ENCODE assay signal across 14 cellular contexts in the genomic region with DNA sequence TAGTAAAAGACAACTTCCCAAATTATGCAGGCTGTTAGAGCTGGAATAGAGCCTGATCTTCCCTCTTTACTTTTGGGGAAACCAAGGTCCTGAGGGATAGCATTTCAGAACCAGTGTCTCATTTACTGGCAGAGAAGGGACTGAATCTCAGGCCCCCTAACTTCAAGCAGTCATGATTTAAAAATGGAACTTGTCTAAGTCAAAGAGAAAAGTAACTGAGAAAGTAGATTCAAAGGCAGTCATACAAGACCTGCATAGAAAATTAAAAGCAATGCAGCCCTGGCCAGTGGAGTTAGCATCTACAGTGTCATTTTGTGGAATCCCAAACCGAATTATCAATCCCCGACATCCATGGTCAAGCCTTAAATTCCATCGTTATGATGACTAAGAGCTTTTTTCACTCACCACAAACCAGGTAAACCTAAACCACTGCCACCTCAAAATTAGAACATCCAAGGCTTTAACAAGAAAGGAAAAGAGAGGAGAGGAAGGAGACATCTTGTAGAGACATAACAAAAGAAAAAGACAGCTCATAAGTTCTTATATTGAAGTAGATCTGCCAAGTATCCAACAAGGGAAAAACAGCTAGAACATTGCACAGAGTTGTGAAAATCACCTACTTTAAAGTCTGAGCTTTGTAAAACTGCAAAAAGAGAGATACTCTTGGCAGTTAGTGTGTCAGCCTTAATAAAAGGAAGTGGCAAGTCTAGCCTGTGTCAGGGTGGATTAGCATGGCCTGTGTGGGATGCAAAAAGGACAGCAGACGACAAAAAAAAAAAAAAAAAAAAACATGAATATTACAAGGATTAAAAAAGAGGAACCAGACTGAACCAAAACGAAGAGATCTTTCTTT. TPM values are rescaled to one million over a fixed set of nuclear protein-coding genes. Genes with fewer than 3 reads are reported as not detected.
DNase-seq lines count a peak whose midpoint lies in the region; ATAC-seq lines count a peak whose summit lies in the region.
"Had no signal": no experiment of that assay in that cellular context is flagged by ENCODE, and none has a peak within 500 bp of the region (broad histone marks: within the 10 kb centered on the region; RNA-seq: fewer than 3 reads in every experiment).

No MANE protein-coding gene starts in this region.

- H2AFZ ChIP-seq in Karpas-422 (ENCODE audit: low read length): peak overlapping the region; percentile 55

- CTCF ChIA-PET in activated CD8-positive, alpha-beta memory T cell treated with anti-CD3 and anti-CD28 coated beads, Interleukin-2, amount 10 ng/mL, durations not matched to agents 7 days and 5 days (lab: Charles Lee): interaction anchor here (0.6 to 13.5 kb wide), 20 partner anchors 11 to 202 kb away, joined by 3 to 231 read pairs (median 5); a partner anchor contains a TSS

- H3K9me3 Mint-ChIP-seq in activated CD8-positive, alpha-beta memory T cell treated with anti-CD3 and anti-CD28 coated beads, Interleukin-2, amount 10 ng/mL, durations not matched to agents 7 days and 5 days (ENCODE audit: low read depth): peaks cover 2% of the 10 kb centered on the region
- no peaks in the 10 kb centered on the region for H3K9me3 Mint-ChIP-seq in activated T-helper 1 cell treated with anti-CD3 and anti-CD28 coated beads, Interleukin-12 subunit alpha, Interleukin-12 subunit beta, Interleukin-2, Interleukin-4 antibody, amounts not matched to agents 30 ng/mL and 10 ng/mL and 1 ng/mL, durations not matched to agents 14 hours and 24 hours and 36 hours

- peak overlapping the region; percentile 51 for H3K4me3 Mint-ChIP-seq in activated CD8-positive, alpha-beta memory T cell treated with anti-CD3 and anti-CD28 coated beads, Interleukin-2, amount 10 ng/mL, durations not matched to agents 7 days and 5 days
- H3K4me3 Mint-ChIP-seq in activated T-helper 1 cell treated with anti-CD3 and anti-CD28 coated beads, Interleukin-12 subunit alpha, Interleukin-12 subunit beta, Interleukin-2, Interleukin-4 antibody, amounts not matched to agents 30 ng/mL and 10 ng/mL and 1 ng/mL, durations not matched to agents 14 hours and 24 hours and 36 hours: peak overlapping the region; percentile 57

- H4K20me1 ChIP-seq in Karpas-422 (ENCODE audit: insufficient read depth, low read depth, low read length): no peaks in the 10 kb centered on the region

- no peaks in the 10 kb centered on the region for H3K79me2 ChIP-seq in Karpas-422 (ENCODE audit: low read length)

- H3K27ac ChIP-seq in Karpas-422 (ENCODE audit: low read length): peak overlapping the region; percentile 59
- H3K27ac ChIP-seq: SJSA1 had no signal

- peak; percentile 32 for ATAC-seq in activated CD8-positive, alpha-beta memory T cell treated with anti-CD3 and anti-CD28 coated beads, Interleukin-2, amount 10 ng/mL, durations not matched to agents 7 days and 5 days
- ATAC-seq in stimulated activated naive CD8-positive, alpha-beta T cell treated with anti-CD3 and anti-CD28 coated beads, Interleukin-15, Interleukin-2, amounts not matched to agents 100 U/mL and 50 U/mL, for 24 hours: peak; percentile 38
- ATAC-seq: HCT116 had no signal

- no peaks in the 10 kb centered on the region for H3K36me3 ChIP-seq in Karpas-422 (ENCODE audit: insufficient read depth, low read length)
- H3K36me3 ChIP-seq: SJSA1 had no signal

- H3K4me2 ChIP-seq in Karpas-422 (ENCODE audit: low read depth, low read length, poor library complexity, severe bottlenecking): peak overlapping the region; percentile 66

- H3K27me3 ChIP-seq in Karpas-422 (ENCODE audit: low read length): no peaks in the 10 kb centered on the region
- H3K27me3 ChIP-seq: SJSA1 had no signal

- H3K4me1 ChIP-seq in Karpas-422 (ENCODE audit: low read length): peaks cover 32% of the 10 kb centered on the region
- H3K4me1 ChIP-seq: SJSA1 had no signal

- peaks cover 15% of the 10 kb centered on the region for H3K36me3 Mint-ChIP-seq in activated CD8-positive, alpha-beta memory T cell treated with anti-CD3 and anti-CD28 coated beads, Interleukin-2, amount 10 ng/mL, durations not matched to agents 7 days and 5 days
- peaks cover 6% of the 10 kb centered on the region for H3K36me3 Mint-ChIP-seq in activated T-helper 1 cell treated with anti-CD3 and anti-CD28 coated beads, Interleukin-12 subunit alpha, Interleukin-12 subunit beta, Interleukin-2, Interleukin-4 antibody, amounts not matched to agents 30 ng/mL and 10 ng/mL and 1 ng/mL, durations not matched to agents 14 hours and 24 hours and 36 hours (ENCODE audit: low read depth)

- peaks cover 84% of the 10 kb centered on the region for H3K4me1 Mint-ChIP-seq in activated CD8-positive, alpha-beta memory T cell treated with anti-CD3 and anti-CD28 coated beads, Interleukin-2, amount 10 ng/mL, durations not matched to agents 7 days and 5 days
- H3K4me1 Mint-ChIP-seq in activated T-helper 1 cell treated with anti-CD3 and anti-CD28 coated beads, Interleukin-12 subunit alpha, Interleukin-12 subunit beta, Interleukin-2, Interleukin-4 antibody, amounts not matched to agents 30 ng/mL and 10 ng/mL and 1 ng/mL, durations not matched to agents 14 hours and 24 hours and 36 hours (ENCODE audit: low read depth): peaks cover 70% of the 10 kb centered on the region

- peak overlapping the region; percentile 38 for H3K9ac ChIP-seq in Karpas-422 (ENCODE audit: low read length)

- intact Hi-C loops in activated T-helper 1 cell treated with anti-CD3 and anti-CD28 coated beads, Interleukin-12 subunit alpha, Interleukin-12 subunit beta, Interleukin-2, Interleukin-4 antibody, amounts not matched to agents 30 ng/mL and 10 ng/mL and 1 ng/mL, durations not matched to agents 14 hours and 24 hours and 36 hours (cut with micrococcal nuclease): loop anchor here (1.0 to 10.0 kb wide), 15 partner anchors 14 to 1195 kb away; a partner anchor contains a TSS

- H3K4me3 ChIP-seq in Karpas-422 (ENCODE audit: low read length): no peak overlapping the region; the same call in 1 of the 2 replicates
- H3K4me3 ChIP-seq: SJSA1 had no signal

- peak overlapping the region; percentile 96 for H3K27ac Mint-ChIP-seq in activated CD8-positive, alpha-beta memory T cell treated with anti-CD3 and anti-CD28 coated beads, Interleukin-2, amount 10 ng/mL, durations not matched to agents 7 days and 5 days
- peak overlapping the region; percentile 93 for H3K27ac Mint-ChIP-seq in activated T-helper 1 cell treated with anti-CD3 and anti-CD28 coated beads, Interleukin-12 subunit alpha, Interleukin-12 subunit beta, Interleukin-2, Interleukin-4 antibody, amounts not matched to agents 30 ng/mL and 10 ng/mL and 1 ng/mL, durations not matched to agents 14 hours and 24 hours and 36 hours

- H3K9me2 ChIP-seq in Karpas-422 (replicated peaks; ENCODE audit: insufficient read depth, low read length): no peaks in the 10 kb centered on the region

- H3K27me3 Mint-ChIP-seq in activated CD8-positive, alpha-beta memory T cell treated with anti-CD3 and anti-CD28 coated beads, Interleukin-2, amount 10 ng/mL, durations not matched to agents 7 days and 5 days: peaks cover 9% of the 10 kb centered on the region
- peaks cover 5% of the 10 kb centered on the region for H3K27me3 Mint-ChIP-seq in activated T-helper 1 cell treated with anti-CD3 and anti-CD28 coated beads, Interleukin-12 subunit alpha, Interleukin-12 subunit beta, Interleukin-2, Interleukin-4 antibody, amounts not matched to agents 30 ng/mL and 10 ng/mL and 1 ng/mL, durations not matched to agents 14 hours and 24 hours and 36 hours (ENCODE audit: insufficient read depth)

- no peaks in the 10 kb centered on the region for H3K9me3 ChIP-seq in Karpas-422 (ENCODE audit: low read length)
- H3K9me3 ChIP-seq: SJSA1 had no signal

- DNase-seq in activated CD8-positive, alpha-beta memory T cell treated with anti-CD3 and anti-CD28 coated beads, Interleukin-2, amount 10 ng/mL, durations not matched to agents 7 days and 5 days: no peak
- DNase-seq in activated CD8-positive, alpha-beta memory T cell treated with anti-CD3 and anti-CD28 coated beads for 24 hours: no peak
- DNase-seq in Karpas-422: peak; percentile 89
- no peak for DNase-seq in activated T-helper 1 cell treated with anti-CD3 and anti-CD28 coated beads, Interleukin-12 subunit alpha, Interleukin-12 subunit beta, Interleukin-2, Interleukin-4 antibody, amounts not matched to agents 30 ng/mL and 10 ng/mL and 1 ng/mL, durations not matched to agents 14 hours and 24 hours and 36 hours (ENCODE audit: low spot score)
- DNase-seq in stimulated activated naive CD8-positive, alpha-beta T cell treated with anti-CD3 and anti-CD28 coated beads, Interleukin-15, Interleukin-2, amounts not matched to agents 100 U/mL and 50 U/mL, for 24 hours: no peak
- DNase-seq in NCI-H1694 treated with DMSO at 0.1 percent for 48 hours (lab: John Stamatoyannopoulos, UW): no peak
- no peak for DNase-seq in DMS 273 (lab: John Stamatoyannopoulos, UW; ENCODE audit: unreplicated experiment)
- no peak for DNase-seq in NCI-H510A (lab: John Stamatoyannopoulos, UW)
- DNase-seq: ACHN had no signal

RNA-seq across cellular contexts. Expression of a gene that starts 54.1 kb away (rescaled TPM):
- total RNA-seq in activated CD8-positive, alpha-beta memory T cell treated with anti-CD3 and anti-CD28 coated beads, Interleukin-2, amount 10 ng/mL, durations not matched to agents 7 days and 5 days: 10 to 100 TPM; 37.9 to 80.1 TPM
- total RNA-seq in Karpas-422 (2014; rRNA removed; shearing (Covaris generic); ENCODE audit: low replicate concordance): not detected in 2 replicates
- 20.6 and 21.0 TPM in 2 replicates for total RNA-seq in activated T-helper 1 cell treated with anti-CD3 and anti-CD28 coated beads, Interleukin-12 subunit alpha, Interleukin-12 subunit beta, Interleukin-2, Interleukin-4 antibody, amounts not matched to agents 30 ng/mL and 10 ng/mL and 1 ng/mL, durations not matched to agents 14 hours and 24 hours and 36 hours
- total RNA-seq: endothelial cell of umbilical vein, kidney epithelial cell, SJSA1 had no signal

RNA-seq across cellular contexts. Expression of a gene that starts 57.6 kb away (rescaled TPM):
- total RNA-seq in activated CD8-positive, alpha-beta memory T cell treated with anti-CD3 and anti-CD28 coated beads, Interleukin-2, amount 10 ng/mL, durations not matched to agents 7 days and 5 days: 1 to 10 TPM; 1.4 to 2.0 TPM
- not detected in 2 replicates for total RNA-seq in Karpas-422 (2014; rRNA removed; shearing (Covaris generic); ENCODE audit: low replicate concordance)
- total RNA-seq in activated T-helper 1 cell treated with anti-CD3 and anti-CD28 coated beads, Interleukin-12 subunit alpha, Interleukin-12 subunit beta, Interleukin-2, Interleukin-4 antibody, amounts not matched to agents 30 ng/mL and 10 ng/mL and 1 ng/mL, durations not matched to agents 14 hours and 24 hours and 36 hours: 0.29 TPM in 1 of 2 replicates, not detected in the other
- total RNA-seq: endothelial cell of umbilical vein, kidney epithelial cell, skeletal muscle tissue had no signal

Comparison
In these comparisons a context has a peak if more than half of its experiments do, and no peak if none do; other contexts are left out.
1. RNA of a gene that starts 54.1 kb away (total RNA-seq): 37.9 to 80.1 TPM in activated CD8-positive, alpha-beta memory T cell treated with anti-CD3 and anti-CD28 coated beads, Interleukin-2, amount 10 ng/mL, durations not matched to agents 7 days and 5 days and 20.6 to 21.0 TPM in activated T-helper 1 cell treated with anti-CD3 and anti-CD28 coated beads, Interleukin-12 subunit alpha, Interleukin-12 subunit beta, Interleukin-2, Interleukin-4 antibody, amounts not matched to agents 30 ng/mL and 10 ng/mL and 1 ng/mL, durations not matched to agents 14 hours and 24 hours and 36 hours; not detected in Karpas-422; every median in the first group is over 10 times any median in the second.